Comparison of ENCODE assay signal across 14 cellular contexts in genomic region chr2:39660612-39661196, GRCh38.
"Had no signal": no experiment of that assay in that cellular context is flagged by ENCODE, and none has a peak within 500 bp of the region (broad histone marks: within the 10 kb centered on the region; RNA-seq: fewer than 3 reads in every experiment).

No MANE protein-coding gene starts in this region.

- H3K9me3 ChIP-seq: mucosa of descending colon, psoas muscle, right lobe of liver, thoracic aorta had no signal

- ATAC-seq: activated T-cell treated with anti-CD3 and anti-CD28 coated beads, Interleukin-2, amount 50 U/mL, for 4 hours; left colon; mucosa of descending colon; psoas muscle; right lobe of liver had no signal

- H3K27ac ChIP-seq: psoas muscle, right lobe of liver, thoracic aorta, VCaP had no signal

- H3K4me3 ChIP-seq: mucosa of descending colon, psoas muscle, right lobe of liver, thoracic aorta had no signal

- DNase-seq: activated CD4-positive, alpha-beta memory T cell treated with anti-CD3 and anti-CD28 coated beads for 36 hours; activated gamma-delta T cell; activated T-cell treated with anti-CD3 and anti-CD28 coated beads, Interleukin-2, amount 50 U/mL, for 4 hours; amygdala; cerebellar nuclear complex; dermis blood vessel endothelial cell; endodermal cell; left colon; mucosa of descending colon; nephron progenitor cell; psoas muscle; right lobe of liver had no signal

- H3K27me3 ChIP-seq: right lobe of liver had no signal

- H3K4me1 ChIP-seq: psoas muscle, right lobe of liver had no signal

- H3K36me3 ChIP-seq: right lobe of liver, thoracic aorta had no signal
